Comparison of ENCODE assay signal across 1 cellular context in genomic region chr1:153985984-153986761, GRCh38.
TF ChIP-seq lines count a peak whose summit lies in the region.

TSS of gene RAB13 (minus strand) at chr1:153986339. CDS start at chr1:153986236, 103 bp downstream.

TF ChIP-seq in HepG2, 621 proteins besides CTCF, POLR2A, EP300 and RAD21 (continued from another document):
- TF ChIP-seq THAP7 (CRISPR knock-in tag; IDR thresholded peaks at IDR 0.05) (0 out of 2 replicates have a peak, but pooled peaks have one; percentile 50), SIN3A (IDR thresholded peaks at IDR 0.05; ENCODE audit: borderline replicate concordance, low read depth, low read length) (peak; percentile 77; the same call in 1 of the 2 replicates), PATZ1 (CRISPR knock-in tag; IDR thresholded peaks at IDR 0.05) (peak; percentile 55), THAP11 (CRISPR knock-in tag; IDR thresholded peaks at IDR 0.05) (0 out of 2 replicates have a peak, but pooled peaks have one; percentile 14), ZNF850 (CRISPR knock-in tag; conservative IDR thresholded peaks at IDR 0.05) (0 out of 2 replicates have a peak, but pooled peaks have one; percentile 16), TAF1 (CRISPR knock-in tag; IDR thresholded peaks at IDR 0.05) (peak; percentile 53; the same call in 1 of the 2 replicates), ESRRA (CRISPR knock-in tag; IDR thresholded peaks at IDR 0.05; ENCODE audit: low read depth) (no peak), ZFX (CRISPR knock-in tag; IDR thresholded peaks at IDR 0.05; ENCODE audit: low read depth) (peak; percentile 52), NKX3-1 (CRISPR knock-in tag; IDR thresholded peaks at IDR 0.05) (0 out of 2 replicates have a peak, but pooled peaks have one; percentile 48), ZNF816 (CRISPR knock-in tag; IDR thresholded peaks at IDR 0.05; ENCODE audit: borderline replicate concordance) (peak; percentile 13; the same call in 1 of the 2 replicates), GMEB2 (CRISPR knock-in tag; IDR thresholded peaks at IDR 0.05; ENCODE audit: low read depth) (no peak), ZBED4 (CRISPR knock-in tag; IDR thresholded peaks at IDR 0.05; ENCODE audit: borderline replicate concordance) (no peak), ZFY (CRISPR knock-in tag; IDR thresholded peaks at IDR 0.05) (peak; percentile 61), HDAC1 (CRISPR knock-in tag; IDR thresholded peaks at IDR 0.05) (0 out of 2 replicates have a peak, but pooled peaks have one; percentile 4), PCBP2 (optimal IDR thresholded peaks at IDR 0.05; ENCODE audit: low read depth, low read length, poor library complexity, severe bottlenecking) (no peak)
